In genomic region chr17:81342700-81343070, GRCh38 we compare ENCODE assay signal across 8 cellular contexts. TPM values are rescaled to one million over a fixed set of nuclear protein-coding genes. Genes with fewer than 3 reads are reported as not detected.
DNase-seq lines count a peak whose midpoint lies in the region; ATAC-seq and TF ChIP-seq lines count a peak whose summit lies in the region.

No MANE protein-coding gene starts in this region.

- no peak for DNase-seq in AG10803 (ENCODE audit: low read depth)
- no peak for DNase-seq in Panc1 (ENCODE audit: low read depth, low spot score)
- no peak for DNase-seq in neuronal stem cell (ENCODE audit: low spot score)
- no peak for DNase-seq in NCI-H1048 (lab: John Stamatoyannopoulos, UW)
- no peak for DNase-seq in NCI-H748 treated with DMSO at 0.1 percent for 48 hours (lab: John Stamatoyannopoulos, UW)

- H3K23ac ChIP-seq in neuronal stem cell (ENCODE audit: low read depth, low read length, poor library complexity) = peak overlapping the region; percentile 25

- no peak for TF ChIP-seq CTCF in AG10803 (conservative IDR thresholded peaks at IDR 0.05; ENCODE audit: low read length)
- no peak for TF ChIP-seq CTCF in Panc1 (IDR thresholded peaks at IDR 0.05)

- no TSS peak for BruUV-seq in Panc1 (replicated peaks; lab: Mats Ljungman, UMichigan)

- H2BK12ac ChIP-seq in neuronal stem cell (ENCODE audit: low read length) = no peak overlapping the region

- 4 to 5% methylated on average over 33 to 35 of the region's 35 CpGs for WGBS in esophagus, 2 donors
- no CpG with 5 or more reads among the region's 35 CpGs for WGBS in neuronal stem cell (ENCODE audit: extremely low coverage in 2 of 2, insufficient read length in 2 of 2, insufficient replicate concordance in 1 of 2), 2 donors

- H3K27me3 ChIP-seq in Panc1 (ENCODE audit: control insufficient read depth, insufficient read depth, low read length) = no peaks in the 10 kb centered on the region
- H3K27me3 ChIP-seq in esophagus (ENCODE audit: control insufficient read depth in 1 of 2, insufficient read depth in 2 of 2, low read length in 2 of 2) = no peaks in the 10 kb centered on the region
- peaks cover 0 to 21% (median 0%) of the 10 kb centered on the region in 3 experiments for H3K27me3 ChIP-seq in neuronal stem cell (ENCODE audit: control insufficient read depth in 3 of 3, insufficient read depth in 3 of 3, low read depth in 1 of 3, low read length in 3 of 3)

- no peak overlapping the region for H4K91ac ChIP-seq in neuronal stem cell (ENCODE audit: low read depth, low read length, poor library complexity)

- peak overlapping the region; percentile 90 for H3K9ac ChIP-seq in neuronal stem cell (ENCODE audit: low read depth, low read length, poor library complexity)

- peaks cover 21% of the 10 kb centered on the region for H3K79me1 ChIP-seq in neuronal stem cell (ENCODE audit: low read depth, low read length)

- no peaks in the 10 kb centered on the region for H3K9me3 ChIP-seq in Panc1 (ENCODE audit: control insufficient read depth, insufficient read depth, low read depth, low read length)
- H3K9me3 ChIP-seq in esophagus (ENCODE audit: control insufficient read depth in 2 of 2, insufficient read depth in 1 of 2, low read depth in 1 of 2, low read length in 1 of 2) = no peaks in the 10 kb centered on the region
- no peaks in the 10 kb centered on the region for H3K9me3 ChIP-seq in neuronal stem cell (replicated peaks in 1 of 2; ENCODE audit: control insufficient read depth in 2 of 2, insufficient read depth in 1 of 2, low read depth in 1 of 2, low read length in 2 of 2)

- POLR2A ChIA-PET in Panc1 (lab: Charles Lee) = interaction anchor here (0.6 kb wide), 2 partner anchors 52 to 59 kb away, joined by 3 read pairs; partner anchors contain the start of gene BAHCC1

- H2BK120ac ChIP-seq in neuronal stem cell (ENCODE audit: low read depth, low read length) = no peak overlapping the region

- in situ Hi-C loops in Panc1 (cut with HindIII; ENCODE audit: low pct_unique_long_range_greater_than_20kb, low sequenced_read_pairs) = no loop called here

- H2AK5ac ChIP-seq in neuronal stem cell (ENCODE audit: low read depth, low read length) = peak overlapping the region; percentile 99

- intact Hi-C loops in Panc1 (cut with micrococcal nuclease; ENCODE audit: unreplicated experiment) = no loop called here

- H4K8ac ChIP-seq in neuronal stem cell (ENCODE audit: low read depth, low read length) = no peak overlapping the region

- peak; percentile 0 for ATAC-seq in Panc1
- no peak for ATAC-seq in HG02840 (IDR thresholded peaks at IDR 0.05; ENCODE audit: low FRiP score, unreplicated experiment)
- no peak for ATAC-seq in HG02973 (IDR thresholded peaks at IDR 0.05; ENCODE audit: unreplicated experiment)

- no peak overlapping the region for H3K4ac ChIP-seq in neuronal stem cell (ENCODE audit: low read length)

- H3K4me3 ChIP-seq in AG10803 (ENCODE audit: low read length) = peak overlapping the region; percentile 76
- H3K4me3 ChIP-seq in Panc1 (ENCODE audit: low read depth in 2 of 2, low read length in 2 of 2) = peak overlapping the region; percentile 84 to 100
- peak overlapping the region; percentile 73 to 87 for H3K4me3 ChIP-seq in esophagus (ENCODE audit: low read depth in 1 of 2, low read length in 2 of 2)
- peak overlapping the region; percentile 95 to 100 for H3K4me3 ChIP-seq in neuronal stem cell (ENCODE audit: low read length in 2 of 2)

- H3K18ac ChIP-seq in neuronal stem cell (ENCODE audit: low read length) = peak overlapping the region; percentile 98

- H3K4me2 ChIP-seq in neuronal stem cell (ENCODE audit: insufficient read depth, low read length, poor library complexity, severe bottlenecking) = peak overlapping the region; percentile 94

- H3K36me3 ChIP-seq in Panc1 (ENCODE audit: control insufficient read depth, insufficient read depth, low read length) = peaks cover 15% of the 10 kb centered on the region; the same call in 1 of the 2 replicates
- H3K36me3 ChIP-seq in esophagus (ENCODE audit: control insufficient read depth in 2 of 2, insufficient read depth in 2 of 2, low read length in 1 of 2) = no peaks in the 10 kb centered on the region
- H3K36me3 ChIP-seq in neuronal stem cell (replicated peaks in 1 of 2; ENCODE audit: control insufficient read depth in 2 of 2, insufficient read depth in 2 of 2, low read length in 2 of 2) = peaks cover 0 to 9% of the 10 kb centered on the region in 2 donors

- CTCF ChIA-PET in Panc1 (lab: Charles Lee) = no interaction called here

- H3K4me1 ChIP-seq in Panc1 (ENCODE audit: control insufficient read depth, insufficient read depth, low read length) (peaks cover 48% of the 10 kb centered on the region), esophagus (ENCODE audit: control insufficient read depth in 2 of 2, insufficient read depth in 2 of 2, low read length in 1 of 2) (peaks cover 7 to 10% of the 10 kb centered on the region in 2 donors), neuronal stem cell (ENCODE audit: control insufficient read depth in 2 of 2, insufficient read depth in 1 of 2, low read depth in 1 of 2, low read length in 2 of 2) (peaks cover 26 to 38% of the 10 kb centered on the region in 2 donors)

- H3K27ac ChIP-seq in Panc1 (ENCODE audit: low read length) (peak overlapping the region; percentile 100), esophagus (ENCODE audit: low read depth in 2 of 2, low read length in 1 of 2) (peak overlapping the region; percentile 96 to 99), neuronal stem cell (replicated peaks; ENCODE audit: low read length) (peak overlapping the region; percentile 84)

- peak overlapping the region; percentile 8 for H2BK15ac ChIP-seq in neuronal stem cell (ENCODE audit: low read length)

- H3K14ac ChIP-seq in neuronal stem cell (ENCODE audit: low read length) = no peak overlapping the region

- peak overlapping the region; percentile 13 for H2BK5ac ChIP-seq in neuronal stem cell (ENCODE audit: low read length)

- H2AFZ ChIP-seq in neuronal stem cell (ENCODE audit: low read length) = no peak overlapping the region

RNA-seq across cellular contexts. Expression of gene SLC38A10, which starts 47.6 kb away (rescaled TPM):
- total RNA-seq in Panc1 (2021; ENCODE audit: unreplicated experiment) = 188 TPM
- polyA plus RNA-seq in Panc1 (2012; ENCODE audit: insufficient read length) = 144 TPM
- 10 to 100 TPM; 22.9 to 40.5 TPM for polyA plus RNA-seq in esophagus
- polyA plus RNA-seq in neuronal stem cell (2013, experiment 1 of 2) = 7.2 TPM
- 7.3 TPM for polyA plus RNA-seq in neuronal stem cell (2013, experiment 2 of 2)

RNA-seq across cellular contexts. Expression of gene BAHCC1, which starts 52.6 kb away (rescaled TPM):
- total RNA-seq in Panc1 (2021; ENCODE audit: unreplicated experiment) = 77.4 TPM
- 129 TPM for polyA plus RNA-seq in Panc1 (2012; ENCODE audit: insufficient read length)
- polyA plus RNA-seq in esophagus = 1 to 10 TPM; 3.0 to 9.1 TPM
- polyA plus RNA-seq in neuronal stem cell (2013, experiment 1 of 2) = 15.9 TPM
- polyA plus RNA-seq in neuronal stem cell (2013, experiment 2 of 2) = 17.5 TPM
